ENCODE assay signal across 1 cellular context in genomic region chr2:215920244-215921100, GRCh38.
A peak's percentile ranks its signal among the peaks of the same experiment; 100 is the strongest.
TF ChIP-seq lines count a peak whose summit lies in the region.

No MANE protein-coding gene starts in this region.

TF ChIP-seq in K562, 482 proteins besides CTCF, POLR2A, EP300 and RAD21 (continued from another document):
- peak; percentile 84; the same call in 1 of the 2 replicates for TF ChIP-seq STAG1 (CRISPR knock-in tag; IDR thresholded peaks at IDR 0.05; ENCODE audit: borderline replicate concordance)
- TF ChIP-seq BDP1 (IDR thresholded peaks at IDR 0.05; ENCODE audit: insufficient read depth, insufficient read length) = no peak
- no peak for TF ChIP-seq MYC (IDR thresholded peaks at IDR 0.05; ENCODE audit: low read depth, low read length)
- TF ChIP-seq MYC (CRISPR knock-in tag; IDR thresholded peaks at IDR 0.05; ENCODE audit: borderline replicate concordance, low read depth) = no peak
- TF ChIP-seq YY1 (IDR thresholded peaks at IDR 0.05; ENCODE audit: borderline replicate concordance in 1 of 3, control insufficient read depth in 1 of 3, extremely low read depth in 1 of 3, insufficient read depth in 3 of 3, insufficient read length in 1 of 3, insufficient replicate concordance in 2 of 3, low read depth in 1 of 3, low read length in 2 of 3) = peak in 1 of 3 experiments; percentile 15
- TF ChIP-seq ZFX (CRISPR knock-in tag; IDR thresholded peaks at IDR 0.05) = no peak
- no peak for TF ChIP-seq CCNT2 (IDR thresholded peaks at IDR 0.05; ENCODE audit: borderline replicate concordance, extremely low read depth, insufficient read length, low read depth, low read length)
- no peak for TF ChIP-seq PBX2 (CRISPR knock-in tag; IDR thresholded peaks at IDR 0.05; ENCODE audit: low read depth)
- 0 out of 2 replicates have a peak, but pooled peaks have one; percentile 16 for TF ChIP-seq PBX2 (tag; conservative IDR thresholded peaks at IDR 0.05; ENCODE audit: low read depth)
- 0 out of 2 replicates have a peak, but pooled peaks have one; percentile 14 for TF ChIP-seq JUND (IDR thresholded peaks at IDR 0.05; ENCODE audit: borderline replicate concordance, low read depth, low read length)
- TF ChIP-seq JUND (tag; IDR thresholded peaks at IDR 0.05; ENCODE audit: borderline replicate concordance, low read depth, low read length) = no peak
- no peak for TF ChIP-seq TCF15 (CRISPR knock-in tag; IDR thresholded peaks at IDR 0.05)
- TF ChIP-seq ATF1 (CRISPR knock-in tag; IDR thresholded peaks at IDR 0.05) = no peak
- TF ChIP-seq ATF1 (tag; IDR thresholded peaks at IDR 0.05) = no peak
- TF ChIP-seq TAL1 (IDR thresholded peaks at IDR 0.05) = no peak
